17 cellular contexts compared by ENCODE assay signal in the genomic region with DNA sequence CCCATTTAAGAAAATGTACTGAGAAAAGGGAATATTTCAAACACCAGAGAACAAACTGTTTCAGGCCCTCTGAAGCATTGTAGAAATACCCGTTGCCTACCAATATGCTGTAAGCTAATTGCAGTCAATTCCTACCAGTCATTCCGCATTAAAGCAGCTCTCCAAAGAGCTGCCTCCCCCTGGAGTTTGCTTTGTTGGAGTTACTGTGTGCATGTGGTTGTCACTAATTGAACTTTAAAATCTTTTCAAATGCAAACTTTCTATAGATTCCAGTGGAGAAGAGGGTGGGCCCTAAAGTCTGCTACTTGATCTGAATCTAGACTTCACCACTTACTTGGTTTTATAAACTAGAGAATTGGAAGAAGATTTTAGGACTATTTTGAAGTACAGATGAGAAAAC.
DNase-seq lines count a peak whose midpoint lies in the region; ATAC-seq and TF ChIP-seq lines count a peak whose summit lies in the region.
"Had no signal": no experiment of that assay in that cellular context is flagged by ENCODE, and none has a peak within 500 bp of the region (broad histone marks: within the 10 kb centered on the region; RNA-seq: fewer than 3 reads in every experiment).

No MANE protein-coding gene starts in this region.

- peak overlapping the region; percentile 87 for H3K27ac ChIP-seq in left ventricle myocardium inferior (replicated peaks)
- peak overlapping the region; percentile 41 to 90 (median 90) for H3K27ac ChIP-seq in gastroesophageal sphincter
- peak overlapping the region; percentile 90 for H3K27ac ChIP-seq in vagina
- H3K27ac ChIP-seq: brain microvascular endothelial cell, HL-60 had no signal

- H3K27me3 ChIP-seq in left ventricle myocardium inferior (ENCODE audit: low read depth) (no peaks in the 10 kb centered on the region), gastroesophageal sphincter (no peaks in the 10 kb centered on the region), vagina (no peaks in the 10 kb centered on the region)
- H3K27me3 ChIP-seq: brain microvascular endothelial cell had no signal

- H3K36me3 ChIP-seq in left ventricle myocardium inferior (no peaks in the 10 kb centered on the region), gastroesophageal sphincter (peaks cover 0 to 3% of the 10 kb centered on the region in 2 donors), vagina (no peaks in the 10 kb centered on the region)
- H3K36me3 ChIP-seq: brain microvascular endothelial cell had no signal

- H3K4me3 Mint-ChIP-seq in natural killer cell treated with Interleukin-12 subunit alpha and Interleukin-12 subunit beta and Interleukin-15 and Interleukin-18, amount 100 ng/mL, for 72 hours: no peak overlapping the region
- H3K4me3 Mint-ChIP-seq: activated naive CD4-positive, alpha-beta T cell treated with anti-CD3 and anti-CD28 coated beads, Interleukin-2, amount 50 U/mL, for 24 hours had no signal

- ATAC-seq in Right ventricle myocardium superior (ENCODE audit: poor library complexity) (no peak), gastroesophageal sphincter (no peak), GM18858 (IDR thresholded peaks at IDR 0.05; ENCODE audit: unreplicated experiment) (no peak), HG03095 (IDR thresholded peaks at IDR 0.05; ENCODE audit: unreplicated experiment) (no peak)
- no peak for ATAC-seq in natural killer cell treated with Interleukin-12 subunit alpha and Interleukin-12 subunit beta and Interleukin-15 and Interleukin-18, amount 100 ng/mL, for 72 hours
- ATAC-seq: stimulated activated effector memory CD8-positive, alpha-beta T cell treated with anti-CD3 and anti-CD28 coated beads, Interleukin-12 subunit alpha, Interleukin-12 subunit beta, amount 100 ng/mL, for 72 hours had no signal

- H3K4me1 ChIP-seq in left ventricle myocardium inferior (peaks cover 52% of the 10 kb centered on the region), gastroesophageal sphincter (peaks cover 6 to 47% (median 12%) of the 10 kb centered on the region in 3 donors), vagina (peaks cover 39% of the 10 kb centered on the region)

- DNase-seq in left ventricle myocardium inferior (no peak), Right ventricle myocardium superior (no peak), vagina (ENCODE audit: extremely low spot score in 2 of 2) (no peak), globus pallidus (ENCODE audit: low spot score) (no peak)
- no peak for DNase-seq in natural killer cell treated with Interleukin-12 subunit alpha and Interleukin-12 subunit beta and Interleukin-15 and Interleukin-18, amount 100 ng/mL, for 72 hours (ENCODE audit: low spot score)
- DNase-seq: activated CD4-positive, alpha-beta T cell treated with anti-CD3 and anti-CD28 coated beads for 1 hour; brain microvascular endothelial cell; NCI-H1105 treated with DMSO at 0.1 percent for 48 hours; NK-92 treated with Interleukin-12 subunit alpha and Interleukin-12 subunit beta, amount 100 ng/mL, for 24 hours; SHP77 treated with DMSO at 0.1 percent for 48 hours; small intestine had no signal

- TF ChIP-seq POLR2A in gastroesophageal sphincter (IDR thresholded peaks at IDR 0.05): no peak
- no peak for TF ChIP-seq POLR2A in vagina (IDR thresholded peaks at IDR 0.05)

- intact Hi-C loops in left ventricle myocardium inferior (cut with micrococcal nuclease): no loop called here
- intact Hi-C loops in Right ventricle myocardium superior (cut with DNase I): no loop called here
- intact Hi-C loops in vagina (cut with DNase I): no loop called here

- peaks cover 28 to 32% of the 10 kb centered on the region in 2 donors for H3K4me1 Mint-ChIP-seq in natural killer cell treated with Interleukin-12 subunit alpha and Interleukin-12 subunit beta and Interleukin-15 and Interleukin-18, amount 100 ng/mL, for 72 hours (ENCODE audit: low read depth in 2 of 2)

- H3K27ac Mint-ChIP-seq in natural killer cell treated with Interleukin-12 subunit alpha and Interleukin-12 subunit beta and Interleukin-15 and Interleukin-18, amount 100 ng/mL, for 72 hours: peak overlapping the region; percentile 98

- WGBS in gastroesophageal sphincter (ENCODE audit: low coverage in 1 of 2), 2 donors: 78 to 100% methylated on average over 1 to 2 of the region's 2 CpGs

- no peak for TF ChIP-seq EP300 in gastroesophageal sphincter (IDR thresholded peaks at IDR 0.05)

- H3K27me3 Mint-ChIP-seq in natural killer cell treated with Interleukin-12 subunit alpha and Interleukin-12 subunit beta and Interleukin-15 and Interleukin-18, amount 100 ng/mL, for 72 hours: no peaks in the 10 kb centered on the region
- H3K27me3 Mint-ChIP-seq: activated naive CD4-positive, alpha-beta T cell treated with anti-CD3 and anti-CD28 coated beads, Interleukin-2, amount 50 U/mL, for 24 hours had no signal

- H3K36me3 Mint-ChIP-seq in natural killer cell treated with Interleukin-12 subunit alpha and Interleukin-12 subunit beta and Interleukin-15 and Interleukin-18, amount 100 ng/mL, for 72 hours: peaks cover 12% of the 10 kb centered on the region

- H3K4me3 ChIP-seq in left ventricle myocardium inferior (peak overlapping the region; percentile 67), gastroesophageal sphincter (no peak overlapping the region), vagina (no peak overlapping the region)

- TF ChIP-seq CTCF in left ventricle myocardium inferior (IDR thresholded peaks at IDR 0.05; ENCODE audit: borderline replicate concordance) (no peak), gastroesophageal sphincter (IDR thresholded peaks at IDR 0.05) (no peak), vagina (IDR thresholded peaks at IDR 0.05) (no peak)

- H3K9me3 ChIP-seq in left ventricle myocardium inferior (replicated peaks): no peaks in the 10 kb centered on the region
- no peaks in the 10 kb centered on the region for H3K9me3 ChIP-seq in gastroesophageal sphincter
- H3K9me3 ChIP-seq in vagina: no peaks in the 10 kb centered on the region

- H3K9me3 Mint-ChIP-seq in natural killer cell treated with Interleukin-12 subunit alpha and Interleukin-12 subunit beta and Interleukin-15 and Interleukin-18, amount 100 ng/mL, for 72 hours: no peaks in the 10 kb centered on the region
- H3K9me3 Mint-ChIP-seq: activated naive CD4-positive, alpha-beta T cell treated with anti-CD3 and anti-CD28 coated beads, Interleukin-2, amount 50 U/mL, for 24 hours; stimulated activated effector memory CD8-positive, alpha-beta T cell treated with anti-CD3 and anti-CD28 coated beads, Interleukin-12 subunit alpha, Interleukin-12 subunit beta, amount 100 ng/mL, for 72 hours had no signal
